15 cellular contexts compared by ENCODE assay signal in genomic region chr4:2432991-2433530, GRCh38. TPM values are rescaled to one million over a fixed set of nuclear protein-coding genes. Genes with fewer than 3 reads are reported as not detected.
DNase-seq lines count a peak whose midpoint lies in the region; ATAC-seq and TF ChIP-seq lines count a peak whose summit lies in the region.
"Had no signal": no experiment of that assay in that cellular context is flagged by ENCODE, and none has a peak within 500 bp of the region (broad histone marks: within the 10 kb centered on the region; RNA-seq: fewer than 3 reads in every experiment).

No MANE protein-coding gene starts in this region.

- no peak for TF ChIP-seq CTCF in HFFc6 (IDR thresholded peaks at IDR 0.05)
- no peak for TF ChIP-seq CTCF in gastrocnemius medialis (IDR thresholded peaks at IDR 0.05 in 4 of 5, conservative IDR thresholded peaks at IDR 0.05 in 1 of 5)

- peak; percentile 57 for DNase-seq in HFFc6
- peak; percentile 63 to 78 for DNase-seq in hippocampal formation (lab: John Stamatoyannopoulos, UW)
- peak in 1 of 2 donors; percentile 38 for DNase-seq in gastrocnemius medialis
- no peak for DNase-seq in stimulated activated CD4-positive, alpha-beta T cell treated with anti-CD3 and anti-CD28 coated beads, Interleukin-1b, Interleukin-23, amount 100 ng/mL, for 48 hours
- DNase-seq in Karpas-422: no peak
- no peak for DNase-seq in COLO668 (lab: John Stamatoyannopoulos, UW; ENCODE audit: unreplicated experiment)
- DNase-seq: activated CD4-positive, CD25-positive, alpha-beta regulatory T cell; activated T-cell treated with anti-CD3 and anti-CD28 coated beads, Interleukin-2, amount 50 U/mL, for 72 hours; small intestine; stimulated activated CD8-positive, alpha-beta memory T cell treated with anti-CD3 and anti-CD28 coated beads, Interleukin-4, amount 100 ng/mL, for 48 hours had no signal

- peaks cover 10% of the 10 kb centered on the region for H3K27me3 Mint-ChIP-seq in HFFc6 (ENCODE audit: insufficient read depth)

- peak overlapping the region; percentile 77 for H3K27ac Mint-ChIP-seq in HFFc6
- H3K27ac Mint-ChIP-seq: activated T-cell treated with anti-CD3 and anti-CD28 coated beads, Interleukin-2, amount 50 U/mL, for 72 hours; mesothelial cell of epicardium had no signal

- H3K9ac ChIP-seq in Karpas-422 (ENCODE audit: low read length): no peak overlapping the region

- in situ Hi-C loops in gastrocnemius medialis (cut with MboI; ENCODE audit: low sequenced_read_pairs in 4 of 4): no loop called here

- H3K4me2 ChIP-seq in Karpas-422 (ENCODE audit: low read depth, low read length, poor library complexity, severe bottlenecking): no peak overlapping the region

- H3K9me3 ChIP-seq in gastrocnemius medialis (no peaks in the 10 kb centered on the region), Karpas-422 (ENCODE audit: low read length) (no peaks in the 10 kb centered on the region)

- H4K20me1 ChIP-seq in Karpas-422 (ENCODE audit: insufficient read depth, low read depth, low read length): no peaks in the 10 kb centered on the region

- TF ChIP-seq POLR2A in gastrocnemius medialis (IDR thresholded peaks at IDR 0.05): no peak

- H3K9me2 ChIP-seq in Karpas-422 (replicated peaks; ENCODE audit: insufficient read depth, low read length): no peaks in the 10 kb centered on the region

- intact Hi-C loops in gastrocnemius medialis (cut with DNase I; ENCODE audit: low total_unique reads): no loop called here

- H3K27ac ChIP-seq in angular gyrus (ENCODE audit: low read depth, low read length) (peak overlapping the region; percentile 84), gastrocnemius medialis (peak overlapping the region; percentile 11 to 52 (median 38)), Karpas-422 (ENCODE audit: low read length) (no peak overlapping the region)

- H3K79me2 ChIP-seq in Karpas-422 (ENCODE audit: low read length): no peaks in the 10 kb centered on the region

- no peaks in the 10 kb centered on the region for H3K9me3 Mint-ChIP-seq in HFFc6
- H3K9me3 Mint-ChIP-seq: activated T-cell treated with anti-CD3 and anti-CD28 coated beads, Interleukin-2, amount 50 U/mL, for 72 hours; central memory CD8-positive, alpha-beta T cell; mesothelial cell of epicardium had no signal

- H3K4me3 Mint-ChIP-seq in HFFc6: no peak overlapping the region
- H3K4me3 Mint-ChIP-seq: activated T-cell treated with anti-CD3 and anti-CD28 coated beads, Interleukin-2, amount 50 U/mL, for 72 hours; central memory CD8-positive, alpha-beta T cell; mesothelial cell of epicardium had no signal

- H3K4me1 ChIP-seq in gastrocnemius medialis: peaks cover 16 to 20% of the 10 kb centered on the region in 2 donors
- no peaks in the 10 kb centered on the region for H3K4me1 ChIP-seq in Karpas-422 (ENCODE audit: low read length)

- no peaks in the 10 kb centered on the region for H3K36me3 ChIP-seq in gastrocnemius medialis
- H3K36me3 ChIP-seq in Karpas-422 (ENCODE audit: insufficient read depth, low read length): no peaks in the 10 kb centered on the region

- H3K4me1 Mint-ChIP-seq in HFFc6 (ENCODE audit: low read depth): peaks cover 20% of the 10 kb centered on the region
- H3K4me1 Mint-ChIP-seq: mesothelial cell of epicardium had no signal

- H3K27me3 ChIP-seq in gastrocnemius medialis (no peaks in the 10 kb centered on the region), Karpas-422 (ENCODE audit: low read length) (no peaks in the 10 kb centered on the region)

- ATAC-seq in gastrocnemius medialis (peak; percentile 45 to 70), GM18502 (IDR thresholded peaks at IDR 0.05; ENCODE audit: poor library complexity, unreplicated experiment) (no peak)
- ATAC-seq: activated T-cell treated with anti-CD3 and anti-CD28 coated beads, Interleukin-2, amount 50 U/mL, for 72 hours had no signal

- H2AFZ ChIP-seq in Karpas-422 (ENCODE audit: low read length): no peak overlapping the region

- H3K36me3 Mint-ChIP-seq in HFFc6 (ENCODE audit: low read depth): no peaks in the 10 kb centered on the region
- H3K36me3 Mint-ChIP-seq: mesothelial cell of epicardium had no signal

- H3K4me3 ChIP-seq in gastrocnemius medialis (peak overlapping the region in 1 of 4 donors; percentile 5), Karpas-422 (ENCODE audit: low read length) (no peak overlapping the region)

RNA-seq across cellular contexts. Expression of gene CFAP99, which starts 14.3 kb away (rescaled TPM):
- total RNA-seq in HFFc6 (2021; fragmentation: NEBNext Ultra II Directional; extraction: Animal tissue kit (Norgen Biotek cat#: 25700)): not detected
- total RNA-seq in gastrocnemius medialis: not detected
- total RNA-seq in Karpas-422 (2014; rRNA removed; shearing (Covaris generic); ENCODE audit: low replicate concordance): 0.67 TPM in 1 of 2 replicates, not detected in the other
- total RNA-seq: activated T-cell treated with anti-CD3 and anti-CD28 coated beads, Interleukin-2, amount 50 U/mL, for 72 hours; fibroblast of villous mesenchyme; mesothelial cell of epicardium had no signal

RNA-seq across cellular contexts. Expression of gene ZFYVE28, which starts 14.6 kb away (rescaled TPM):
- total RNA-seq in HFFc6 (2021; fragmentation: NEBNext Ultra II Directional; extraction: Animal tissue kit (Norgen Biotek cat#: 25700)): 1 to 10 TPM; 1.8 to 5.4 (median 2.2) TPM
- 1 to 10 TPM; 1.8 to 6.0 (median 3.4) TPM for total RNA-seq in gastrocnemius medialis
- 2.0 TPM in 2 replicates for total RNA-seq in Karpas-422 (2014; rRNA removed; shearing (Covaris generic); ENCODE audit: low replicate concordance)

RNA-seq across cellular contexts. Expression of gene RNF4, which starts 35.8 kb away (rescaled TPM):
- total RNA-seq in HFFc6 (2021; fragmentation: NEBNext Ultra II Directional; extraction: Animal tissue kit (Norgen Biotek cat#: 25700)): 10 to 100 TPM; 46.1 to 52.8 (median 49.9) TPM
- 10 to 100 TPM; 21.7 to 48.7 (median 34.7) TPM for total RNA-seq in gastrocnemius medialis
- 67.6 and 84.8 TPM in 2 replicates for total RNA-seq in Karpas-422 (2014; rRNA removed; shearing (Covaris generic); ENCODE audit: low replicate concordance)

Comparison
In these comparisons a context has a peak if more than half of its experiments do, and no peak if none do; other contexts are left out.
1. DNase-seq: peak in HFFc6 (single experiment) and hippocampal formation (2 of 2); none in stimulated activated CD4-positive, alpha-beta T cell treated with anti-CD3 and anti-CD28 coated beads, Interleukin-1b, Interleukin-23, amount 100 ng/mL, for 48 hours (single experiment), Karpas-422 (single experiment) and COLO668 (single experiment).